ENCODE assay signal across 1 cellular context in the genomic region with DNA sequence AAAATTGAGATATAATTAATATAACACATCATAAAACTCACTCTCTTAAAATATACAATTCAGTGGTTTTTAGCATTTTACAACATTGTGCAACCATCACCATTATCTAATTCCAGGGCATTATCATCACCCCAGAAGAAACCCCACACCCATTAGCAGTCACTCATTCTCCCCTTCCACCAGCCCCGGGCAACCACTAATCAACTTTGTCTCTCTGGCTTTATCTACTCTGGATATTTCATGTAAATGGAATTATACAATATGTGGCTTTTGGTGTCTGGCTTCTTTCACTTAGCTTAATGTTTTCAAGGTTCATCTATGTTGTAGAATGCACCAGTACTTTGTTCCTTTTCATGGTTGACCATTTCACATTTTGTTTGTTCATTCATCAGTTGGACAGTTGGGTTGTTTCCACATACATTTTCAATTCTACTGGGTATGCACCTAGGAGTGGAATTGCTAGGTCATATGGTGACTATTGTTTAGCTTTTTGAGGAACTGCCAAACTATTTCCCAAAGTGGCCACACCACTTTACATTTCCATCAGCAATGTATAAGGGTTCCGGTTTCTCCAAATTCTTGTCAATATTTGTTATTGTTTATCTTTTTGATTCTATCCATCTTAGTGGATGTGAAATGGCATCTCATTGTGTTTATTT.
TF ChIP-seq lines count a peak whose summit lies in the region.

No MANE protein-coding gene starts in this region.

TF ChIP-seq in SK-N-SH, 30 proteins besides CTCF, POLR2A, EP300 and RAD21 (continued from another document):
- TF ChIP-seq, protein P1, sequence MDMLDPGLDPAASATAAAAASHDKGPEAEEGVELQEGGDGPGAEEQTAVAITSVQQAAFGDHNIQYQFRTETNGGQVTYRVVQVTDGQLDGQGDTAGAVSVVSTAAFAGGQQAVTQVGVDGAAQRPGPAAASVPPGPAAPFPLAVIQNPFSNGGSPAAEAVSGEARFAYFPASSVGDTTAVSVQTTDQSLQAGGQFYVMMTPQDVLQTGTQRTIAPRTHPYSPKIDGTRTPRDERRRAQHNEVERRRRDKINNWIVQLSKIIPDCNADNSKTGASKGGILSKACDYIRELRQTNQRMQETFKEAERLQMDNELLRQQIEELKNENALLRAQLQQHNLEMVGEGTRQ (IDR thresholded peaks at IDR 0.05; ENCODE audit: borderline replicate concordance, low read depth, low read length), result no peak
- TF ChIP-seq CHD2 (IDR thresholded peaks at IDR 0.05; ENCODE audit: low read length, partially characterized antibody), result peak; percentile 88
- peak; percentile 95 for TF ChIP-seq GATA2 (CRISPR knock-in tag; IDR thresholded peaks at IDR 0.05)
- peak; percentile 62; the same call in 1 of the 2 replicates for TF ChIP-seq FOXJ3 (CRISPR knock-in tag; IDR thresholded peaks at IDR 0.05)
